ENCODE assay signal across 1 cellular context in genomic region chr1:201436461-201436860, GRCh38.
TF ChIP-seq lines count a peak whose summit lies in the region.

No MANE protein-coding gene starts in this region.

TF ChIP-seq in K562, 482 proteins besides CTCF, POLR2A, EP300 and RAD21:
- TF ChIP-seq HMGXB4 (CRISPR knock-in tag; IDR thresholded peaks at IDR 0.05) = no peak
- TF ChIP-seq GABPA (tag; conservative IDR thresholded peaks at IDR 0.05; ENCODE audit: low read depth) = no peak
- no peak for TF ChIP-seq ZNF165 (CRISPR knock-in tag; IDR thresholded peaks at IDR 0.05; ENCODE audit: borderline replicate concordance)
- TF ChIP-seq TEAD2 (tag; IDR thresholded peaks at IDR 0.05) = no peak
- TF ChIP-seq ZBTB40 (IDR thresholded peaks at IDR 0.05) = no peak
- 0 out of 2 replicates have a peak, but pooled peaks have one; percentile 35 for TF ChIP-seq ZBTB40 (CRISPR knock-in tag; IDR thresholded peaks at IDR 0.05)
- no peak for TF ChIP-seq ZBTB9 (CRISPR knock-in tag; IDR thresholded peaks at IDR 0.05)
